27 cellular contexts compared by ENCODE assay signal in the genomic region with DNA sequence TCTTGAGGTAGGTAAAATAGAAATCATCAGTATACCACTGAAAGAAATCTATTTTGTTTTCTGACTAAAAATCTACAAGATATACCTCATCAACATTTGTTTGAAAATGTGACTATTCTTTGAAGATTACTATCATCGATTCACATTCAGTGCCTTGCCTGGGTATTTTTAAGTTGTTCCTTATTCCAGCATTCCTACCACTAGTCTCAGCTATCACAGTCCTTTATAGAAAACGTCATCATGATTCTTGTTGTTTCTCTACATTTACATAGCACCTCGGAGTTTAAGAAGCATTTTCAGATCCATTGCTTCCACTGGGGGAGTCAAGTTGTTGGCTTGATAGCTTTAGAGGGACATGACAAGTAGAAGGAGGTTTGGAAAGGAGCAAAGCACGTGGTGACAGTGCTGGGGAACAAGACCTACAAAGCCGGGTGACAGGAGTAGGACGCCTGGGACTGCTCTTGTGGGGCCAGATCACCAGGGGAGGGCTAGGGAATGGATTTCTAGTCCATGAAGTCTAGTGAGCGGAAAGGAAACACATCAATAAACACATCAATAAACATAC.
A peak's percentile ranks its signal among the peaks of the same experiment; 100 is the strongest.
DNase-seq lines count a peak whose midpoint lies in the region; FAIRE-seq and TF ChIP-seq lines count a peak whose summit lies in the region.
"Had no signal": no experiment of that assay in that cellular context is flagged by ENCODE, and none has a peak within 500 bp of the region (broad histone marks: within the 10 kb centered on the region; RNA-seq: fewer than 3 reads in every experiment).

No MANE protein-coding gene starts in this region.

- H3K27ac ChIP-seq in H1 (ENCODE audit: low read depth, low read length) (no peak overlapping the region), neural progenitor cell (no peak overlapping the region)
- H3K27ac ChIP-seq: C4-2B, SJSA1 had no signal

- H3K4me3 ChIP-seq in H1 (ENCODE audit: extremely low read depth in 1 of 4, insufficient read depth in 2 of 4, low read depth in 3 of 4, low read length in 4 of 4) (no peak overlapping the region), neural progenitor cell (no peak overlapping the region)
- H3K4me3 ChIP-seq: GM23338, SJSA1 had no signal

- H3K79me2 ChIP-seq in H1 (ENCODE audit: control insufficient read depth in 1 of 2, insufficient read depth in 2 of 2, low read length in 2 of 2) (no peaks in the 10 kb centered on the region), neural progenitor cell (ENCODE audit: low read depth) (no peaks in the 10 kb centered on the region)

- H3K36me3 Mint-ChIP-seq in HFFc6 (ENCODE audit: low read depth) (no peaks in the 10 kb centered on the region), neural progenitor cell (no peaks in the 10 kb centered on the region), type B pancreatic cell (peaks cover 4% of the 10 kb centered on the region)
- H3K36me3 Mint-ChIP-seq: CD8-positive, alpha-beta memory T cell had no signal

- H3K27ac Mint-ChIP-seq in HFFc6 (no peak overlapping the region), neural progenitor cell (peak overlapping the region; percentile 15), type B pancreatic cell (no peak overlapping the region)
- H3K27ac Mint-ChIP-seq: B cell; CD8-positive, alpha-beta memory T cell; GM23338 had no signal

- POLR2A ChIA-PET in H1 (lab: Charles Lee; ENCODE audit: partially characterized antibody), result interaction anchor here (1.0 kb wide), 1 partner anchor 63 kb away, joined by 3 read pairs; no protein-coding TSS in a partner anchor

- H3K9me3 Mint-ChIP-seq in HFFc6, result no peaks in the 10 kb centered on the region
- peaks cover 11% of the 10 kb centered on the region for H3K9me3 Mint-ChIP-seq in neural progenitor cell
- no peaks in the 10 kb centered on the region for H3K9me3 Mint-ChIP-seq in type B pancreatic cell
- H3K9me3 Mint-ChIP-seq: GM23338 had no signal

- H4K5ac ChIP-seq in H1 (ENCODE audit: insufficient read length, low read depth, low read length), result no peak overlapping the region

- H3K23ac ChIP-seq in H1 (ENCODE audit: insufficient read length), result no peak overlapping the region

- H3K4me1 ChIP-seq in H1 (replicated peaks in 1 of 4; ENCODE audit: control insufficient read depth in 3 of 4, insufficient read depth in 4 of 4, low read length in 3 of 4), result no peaks in the 10 kb centered on the region
- H3K4me1 ChIP-seq in neural progenitor cell, result peaks cover 13% of the 10 kb centered on the region
- H3K4me1 ChIP-seq: SJSA1 had no signal

- no peak overlapping the region for H2BK12ac ChIP-seq in H1 (ENCODE audit: low read depth, low read length)

- peaks cover 0 to under 1% (median under 1%) of the 10 kb centered on the region in 4 experiments; a peak in 2 of 7 replicates for H3K27me3 ChIP-seq in H1 (replicated peaks in 1 of 4; ENCODE audit: control insufficient read depth in 3 of 4, extremely low read depth in 1 of 4, insufficient read depth in 3 of 4, low read length in 3 of 4)
- H3K27me3 ChIP-seq in neural progenitor cell, result no peaks in the 10 kb centered on the region
- H3K27me3 ChIP-seq: SJSA1 had no signal

- H3K4me2 ChIP-seq in H1 (ENCODE audit: insufficient read depth in 1 of 2, low read depth in 2 of 2, low read length in 2 of 2), result no peak overlapping the region
- H3K4me2 ChIP-seq in neural progenitor cell, result no peak overlapping the region
- H3K4me2 ChIP-seq: GM23338 had no signal

- TF ChIP-seq RAD21 in H1 (IDR thresholded peaks at IDR 0.05 in 1 of 2, conservative IDR thresholded peaks at IDR 0.05 in 1 of 2; ENCODE audit: low read depth in 2 of 2, low read length in 2 of 2), result no peak

- H2BK20ac ChIP-seq in H1 (ENCODE audit: low read length), result no peak overlapping the region

- H3K4me1 Mint-ChIP-seq in HFFc6 (ENCODE audit: low read depth) (no peaks in the 10 kb centered on the region), neural progenitor cell (peaks cover 12% of the 10 kb centered on the region), type B pancreatic cell (ENCODE audit: unreplicated experiment) (peaks cover 49% of the 10 kb centered on the region)

- TF ChIP-seq CTCF in HFFc6 (IDR thresholded peaks at IDR 0.05), result peak; percentile 36
- no peak for TF ChIP-seq CTCF in H1 (IDR thresholded peaks at IDR 0.05; ENCODE audit: control extremely low read depth in 1 of 3, insufficient read depth in 1 of 3, low read depth in 1 of 3, low read length in 3 of 3)
- TF ChIP-seq CTCF in neural progenitor cell (IDR thresholded peaks at IDR 0.05), result no peak
- TF ChIP-seq CTCF in type B pancreatic cell (conservative IDR thresholded peaks at IDR 0.05), result peak; percentile 36

- 81% methylated on average over 7 of the region's 7 CpGs; no CpG with 5 or more reads in 1 of the 2 experiments for WGBS in H1 (ENCODE audit: extremely low coverage in 1 of 2, insufficient coverage in 1 of 2, insufficient read length in 1 of 2, insufficient replicate concordance in 2 of 2, low coverage in 1 of 2, low lambda C conversion rate in 2 of 2, missing lambda C conversion rate in 1 of 2), 2 experiments

- H2AK5ac ChIP-seq in H1 (ENCODE audit: low read depth, low read length), result no peak overlapping the region

- no peaks in the 10 kb centered on the region for H3K9me3 ChIP-seq in H1 (ENCODE audit: insufficient read depth in 2 of 2, low read depth in 1 of 2, low read length in 1 of 2)
- no peaks in the 10 kb centered on the region for H3K9me3 ChIP-seq in neural progenitor cell (ENCODE audit: low read depth)
- H3K9me3 ChIP-seq: SJSA1 had no signal

- peaks cover 11% of the 10 kb centered on the region for H3F3A ChIP-seq in neural progenitor cell (ENCODE audit: low read depth)

- peaks cover under 1% of the 10 kb centered on the region; the same call in 1 of the 2 replicates for H3K23me2 ChIP-seq in H1 (ENCODE audit: low read depth, low read length)

- H3K9ac ChIP-seq in H1 (replicated peaks in 1 of 4; ENCODE audit: extremely low read depth in 1 of 4, low read depth in 3 of 4, low read length in 3 of 4) (no peak overlapping the region), neural progenitor cell (no peak overlapping the region)

- no peak overlapping the region for H2BK5ac ChIP-seq in H1 (ENCODE audit: low read depth, low read length)

- no peak overlapping the region for H3K14ac ChIP-seq in H1 (ENCODE audit: insufficient read length)

- no peak overlapping the region for H3K56ac ChIP-seq in H1 (replicated peaks; ENCODE audit: insufficient read length, low read depth, low read length)

- H3K4me3 Mint-ChIP-seq in HFFc6 (no peak overlapping the region), neural progenitor cell (no peak overlapping the region), type B pancreatic cell (no peak overlapping the region)
- H3K4me3 Mint-ChIP-seq: B cell; CD8-positive, alpha-beta memory T cell; GM23338 had no signal

- FAIRE-seq in H1 (lab: Jason Lieb, UNC), result no peak
- FAIRE-seq in RCC 7860 (lab: Jason Lieb, UNC), result no peak
- FAIRE-seq: GM12891 had no signal

- CTCF ChIA-PET in H1 (lab: Charles Lee; ENCODE audit: partially characterized antibody), result interaction anchor here (0.8 to 1.6 kb wide), 3 partner anchors 14 to 91 kb away, joined by 3 to 5 read pairs (median 4); no protein-coding TSS in a partner anchor

- H3K27me3 Mint-ChIP-seq in HFFc6 (ENCODE audit: insufficient read depth) (peaks cover 39% of the 10 kb centered on the region), neural progenitor cell (ENCODE audit: insufficient read depth, low read depth) (peaks cover 45% of the 10 kb centered on the region), type B pancreatic cell (peaks cover 14% of the 10 kb centered on the region)

- H3K18ac ChIP-seq in H1 (ENCODE audit: extremely low read depth, low read length), result no peak overlapping the region

- H3K4ac ChIP-seq in H1 (replicated peaks; ENCODE audit: insufficient read length, low read depth, low read length), result no peak overlapping the region

- H2AFZ ChIP-seq in H1 (ENCODE audit: low read length) (no peak overlapping the region), neural progenitor cell (replicated peaks) (no peak overlapping the region)
- H2AFZ ChIP-seq: GM23338 had no signal

- H4K91ac ChIP-seq in H1 (replicated peaks; ENCODE audit: insufficient read length, low read length), result no peak overlapping the region

- DNase-seq in HFFc6, result no peak
- DNase-seq in H1 (ENCODE audit: low read depth in 1 of 2, low spot score in 2 of 2), result no peak
- no peak for DNase-seq in neural progenitor cell (ENCODE audit: low spot score)
- no peak for DNase-seq in type B pancreatic cell (ENCODE audit: extremely low spot score, unreplicated experiment)
- DNase-seq in HuH-7 (ENCODE audit: low spot score), result no peak
- DNase-seq in hepatic stellate cell (ENCODE audit: low spot score), result no peak
- DNase-seq in RCC 7860 (ENCODE audit: low spot score), result no peak
- DNase-seq: CD8-positive, alpha-beta memory T cell; DMS 273 treated with DMSO at 0.1 percent for 48 hours; EL; GDM1; HCEC 1CT; KBM-7; MV-4-11; NCI-H1105; NCI-H1436 treated with DMSO at 0.1 percent for 48 hours; NCI-H187 treated with DMSO at 0.1 percent for 48 hours; NCI-H2171 treated with DMSO at 0.1 percent for 48 hours; NCI-H345; NCI-H524; NK-92 treated with Interleukin-12 subunit alpha and Interleukin-12 subunit beta, amount 100 ng/mL, for 24 hours; PC-3 had no signal

- no peak for TF ChIP-seq POLR2A in H1 (IDR thresholded peaks at IDR 0.05; ENCODE audit: control extremely low read depth in 1 of 2, low read depth in 2 of 2, low read length in 2 of 2)

- TF ChIP-seq EP300 in H1 (IDR thresholded peaks at IDR 0.05; ENCODE audit: borderline replicate concordance in 1 of 2, low read depth in 2 of 2, low read length in 2 of 2), result no peak

- H3K36me3 ChIP-seq in H1 (ENCODE audit: control insufficient read depth in 2 of 4, insufficient read depth in 4 of 4, low read length in 3 of 4) (no peaks in the 10 kb centered on the region), neural progenitor cell (no peaks in the 10 kb centered on the region)
- H3K36me3 ChIP-seq: SJSA1 had no signal

- H2BK120ac ChIP-seq in H1 (replicated peaks; ENCODE audit: low read depth, low read length), result no peak overlapping the region

- no peak overlapping the region for H2BK15ac ChIP-seq in H1 (ENCODE audit: low read length)

- H4K8ac ChIP-seq in H1 (ENCODE audit: extremely low read depth, insufficient read depth, low read length), result no peak overlapping the region

- H4K20me1 ChIP-seq in H1 (replicated peaks in 1 of 2; ENCODE audit: control insufficient read depth in 1 of 2, insufficient read depth in 2 of 2, low read length in 2 of 2) (no peaks in the 10 kb centered on the region), neural progenitor cell (ENCODE audit: low read depth) (no peaks in the 10 kb centered on the region)

- H3K79me1 ChIP-seq in H1 (ENCODE audit: low read depth, low read length), result no peaks in the 10 kb centered on the region

TF ChIP-seq in H1, 55 proteins besides CTCF, POLR2A, EP300 and RAD21:
- TF ChIP-seq SP1 (IDR thresholded peaks at IDR 0.05; ENCODE audit: low read depth, low read length), result no peak
- TF ChIP-seq TEAD4 (IDR thresholded peaks at IDR 0.05; ENCODE audit: low read depth, low read length), result peak; percentile 37; the same call in 1 of the 2 replicates
- TF ChIP-seq POU5F1 (IDR thresholded peaks at IDR 0.05; ENCODE audit: low read depth, low read length), result no peak
- TF ChIP-seq CEBPB (IDR thresholded peaks at IDR 0.05; ENCODE audit: low read depth, low read length), result no peak
- TF ChIP-seq NANOG (IDR thresholded peaks at IDR 0.05; ENCODE audit: insufficient read depth, low read depth, low read length, poor library complexity, severe bottlenecking), result no peak
- TF ChIP-seq CREB1 (IDR thresholded peaks at IDR 0.05), result no peak

Comparison
In these comparisons a context has a peak if more than half of its experiments do, and no peak if none do; other contexts are left out.
1. CTCF ChIP-seq: peak in HFFc6 (single experiment) and type B pancreatic cell (single experiment); none in H1 (0 of 3) and neural progenitor cell (single experiment).